ENCODE assay signal across 38 cellular contexts in genomic region chr12:23039834-23040233, GRCh38.
"Had no signal": no experiment of that assay in that cellular context is flagged by ENCODE, and none has a peak within 500 bp of the region (broad histone marks: within the 10 kb centered on the region; RNA-seq: fewer than 3 reads in every experiment).

No MANE protein-coding gene starts in this region.

- H3K4me1 ChIP-seq: body of pancreas, Peyer's patch, SJSA1 had no signal

- H3K36me3 ChIP-seq: Peyer's patch, SJSA1 had no signal

- H3K4me2 ChIP-seq: SK-N-SH had no signal

- ATAC-seq: activated T-cell treated with anti-CD3 and anti-CD28 coated beads, Interleukin-2, amount 50 U/mL, for 72 hours; activated T-helper 17 cell treated with anti-CD3 and anti-CD28 coated beads, Interleukin-2, amount 50 U/mL, for 72 hours; body of pancreas; PC-3; T-cell; T-helper 17 cell had no signal

- H3K27ac ChIP-seq: body of pancreas, Peyer's patch, SJSA1, VCaP had no signal

- DNase-seq: activated B cell treated with CpG ODN at 0.5 μM for 24 hours; activated CD4-positive, alpha-beta memory T cell treated with anti-CD3 and anti-CD28 coated beads for 36 hours; activated CD4-positive, alpha-beta T cell treated with anti-CD3 and anti-CD28 coated beads for 4 hours; activated CD4-positive, alpha-beta T cell treated with anti-CD3 and anti-CD28 coated beads, Interleukin-2, amount 50 U/mL, for 1 hour; activated CD4-positive, CD25-positive, alpha-beta regulatory T cell treated with anti-CD3 and anti-CD28 coated beads, Interleukin-2, amount 50 U/mL, for 72 hours; activated CD8-positive, alpha-beta memory T cell treated with anti-CD3 and anti-CD28 coated beads, Interleukin-2, amount 50 U/mL, for 48 hours; activated effector memory CD4-positive, alpha-beta T cell treated with anti-CD3 and anti-CD28 coated beads, Interleukin-2, amount 50 U/mL, for 16 hours; activated naive CD4-positive, alpha-beta T cell; activated naive CD4-positive, alpha-beta T cell treated with anti-CD3 and anti-CD28 coated beads, Interleukin-2, amount 50 U/mL, for 16 hours; activated naive CD8-positive, alpha-beta T cell treated with anti-CD3 and anti-CD28 coated beads for 36 hours; activated T-cell treated with anti-CD3 and anti-CD28 coated beads, Interleukin-2, amount 50 U/mL, for 72 hours; amniotic stem cell; aorta; body of pancreas; caudate nucleus; cerebellar nuclear complex; Karpas-422; KBM-7; MV-4-11; NCI-H1092; NCI-H1436 treated with DMSO at 0.1 percent for 48 hours; NCI-H1694 treated with DMSO at 0.1 percent for 48 hours; NCI-H2029; NCI-H345; NCI-H524 treated with DMSO at 0.1 percent for 48 hours; NK-92 treated with Interleukin-12 subunit alpha and Interleukin-12 subunit beta, amount 100 ng/mL, for 24 hours; PC-3; Peyer's patch; RPMI8226; SHP77 treated with DMSO at 0.1 percent for 48 hours; SK-N-SH; T-cell; T-helper 17 cell; T-helper 9 cell had no signal

- H3K9me3 ChIP-seq: body of pancreas, Peyer's patch, SJSA1, SK-N-SH had no signal

- H3K4me3 ChIP-seq: body of pancreas, Peyer's patch, SJSA1 had no signal

- FAIRE-seq: bronchial epithelial cell had no signal

- H3K27me3 ChIP-seq: body of pancreas, Peyer's patch, SJSA1 had no signal

- H3K9ac ChIP-seq: SK-N-SH had no signal
